In genomic region chr15:60392986-60393811, GRCh38 we compare ENCODE assay signal across 8 cellular contexts. TPM values are rescaled to one million over a fixed set of nuclear protein-coding genes. Genes with fewer than 3 reads are reported as not detected.
DNase-seq lines count a peak whose midpoint lies in the region; ATAC-seq and TF ChIP-seq lines count a peak whose summit lies in the region.

No MANE protein-coding gene starts in this region.

- no peak overlapping the region for H3K23ac ChIP-seq in H9 (ENCODE audit: insufficient read length, low read depth, low read length)

- peaks cover 21% of the 10 kb centered on the region; the same call in 1 of the 2 replicates for H3K4me1 ChIP-seq in H9 (ENCODE audit: insufficient read depth, low read length)
- peaks cover 0 to 14% of the 10 kb centered on the region in 2 donors for H3K4me1 ChIP-seq in esophagus (ENCODE audit: control insufficient read depth in 2 of 2, insufficient read depth in 2 of 2, low read length in 1 of 2)

- no peak overlapping the region for H3K27ac ChIP-seq in H9 (ENCODE audit: insufficient read length, low read depth, low read length)
- H3K27ac ChIP-seq in RWPE1: peak overlapping the region; percentile 99
- H3K27ac ChIP-seq in esophagus (ENCODE audit: low read depth in 2 of 2, low read length in 1 of 2): peak overlapping the region; percentile 99

- H3K14ac ChIP-seq in H9 (ENCODE audit: insufficient read depth, low read length): peak overlapping the region; percentile 16; the same call in 1 of the 2 replicates

- H3K9me3 ChIP-seq in H9 (ENCODE audit: control insufficient read depth, low read depth, low read length): no peaks in the 10 kb centered on the region
- H3K9me3 ChIP-seq in esophagus (ENCODE audit: control insufficient read depth in 2 of 2, insufficient read depth in 1 of 2, low read depth in 1 of 2, low read length in 1 of 2): no peaks in the 10 kb centered on the region

- H3K9ac ChIP-seq in H9 (ENCODE audit: extremely low read depth, insufficient read length, low read length): no peak overlapping the region

- WGBS in H9 (ENCODE audit: extremely low coverage, insufficient read length, low lambda C conversion rate): no CpG with 5 or more reads among the region's 9 CpGs
- WGBS in esophagus, 2 donors: 19 to 27% methylated on average over 9 of the region's 9 CpGs

- peak; percentile 76 for DNase-seq in AG08395 (ENCODE audit: low spot score)
- no peak for DNase-seq in H9
- DNase-seq in RWPE1 (ENCODE audit: low spot score): peak; percentile 93
- DNase-seq in non-pigmented ciliary epithelial cell (ENCODE audit: low read depth): peak; percentile 97
- no peak for DNase-seq in NK-92 treated with Interleukin-12 subunit alpha and Interleukin-12 subunit beta, amount 100 ng/mL, for 24 hours (lab: John Stamatoyannopoulos, UW)

- H3K4me3 ChIP-seq in esophagus (ENCODE audit: low read depth in 1 of 2, low read length in 2 of 2): peak overlapping the region in 1 of 2 donors; percentile 73

- no peak overlapping the region for H2BK5ac ChIP-seq in H9 (ENCODE audit: insufficient read length, low read length)

- H2BK20ac ChIP-seq in H9 (ENCODE audit: low read depth, low read length, poor library complexity, severe bottlenecking): no peak overlapping the region

- H2BK120ac ChIP-seq in H9 (ENCODE audit: low read depth, low read length, poor library complexity, severe bottlenecking): no peak overlapping the region

- peak overlapping the region; percentile 15 for H3K18ac ChIP-seq in H9 (ENCODE audit: insufficient read length, low read depth, low read length)

- peaks cover 0 to 6% (median 3%) of the 10 kb centered on the region in 3 experiments; a peak in 2 of 7 replicates for H3K36me3 Mint-ChIP-seq in H9 (ENCODE audit: insufficient read depth in 1 of 3, low read depth in 3 of 3)

- H2AFZ ChIP-seq in H9 (ENCODE audit: low read length): no peak overlapping the region

- H3K56ac ChIP-seq in H9 (ENCODE audit: insufficient read length, low read depth, low read length): no peak overlapping the region

- H3K27ac Mint-ChIP-seq in H9: 0 out of 7 replicates have a peak overlapping the region, but pooled peaks of 1 of the 3 experiments have one; percentile 4

- no peak overlapping the region; the same call in 1 of the 2 replicates for H3K4ac ChIP-seq in H9 (ENCODE audit: low read depth, low read length)

- no peak for ATAC-seq in HG02678 (IDR thresholded peaks at IDR 0.05; ENCODE audit: unreplicated experiment)
- no peak for ATAC-seq in activated CD4-positive, CD25-positive, alpha-beta regulatory T cell treated with anti-CD3 and anti-CD28 coated beads, Interleukin-2, amount 50 U/mL, for 24 hours

- H3K4me3 Mint-ChIP-seq in H9: no peak overlapping the region

- TF ChIP-seq CTCF in H9 (conservative IDR thresholded peaks at IDR 0.05): no peak
- TF ChIP-seq CTCF in RWPE1 (conservative IDR thresholded peaks at IDR 0.05; ENCODE audit: low read depth): no peak

- peak overlapping the region; percentile 58 for H4K91ac ChIP-seq in H9 (ENCODE audit: insufficient read length, low read depth, low read length)

- no peak overlapping the region for H4K5ac ChIP-seq in H9 (ENCODE audit: insufficient read length, low read depth, low read length)

- H2BK15ac ChIP-seq in H9 (ENCODE audit: low read depth, low read length): no peak overlapping the region

- peaks cover 9% of the 10 kb centered on the region; the same call in 1 of the 2 replicates for H3K79me2 ChIP-seq in H9 (ENCODE audit: insufficient read depth, low read length)

- H3K4me1 Mint-ChIP-seq in H9: peaks cover 56 to 59% of the 10 kb centered on the region in 2 experiments

- H2BK12ac ChIP-seq in H9 (ENCODE audit: insufficient read length, low read depth, low read length): no peak overlapping the region

- no peak overlapping the region for H2AK5ac ChIP-seq in H9 (ENCODE audit: insufficient read length, low read length)

- H3K27me3 ChIP-seq in H9 (ENCODE audit: insufficient read depth, low read length) (peaks cover 1% of the 10 kb centered on the region; the same call in 1 of the 2 replicates), esophagus (ENCODE audit: control insufficient read depth in 1 of 2, insufficient read depth in 2 of 2, low read length in 2 of 2) (no peaks in the 10 kb centered on the region)

- H3K79me1 ChIP-seq in H9 (ENCODE audit: insufficient read depth, low read depth, low read length, poor library complexity, severe bottlenecking): no peaks in the 10 kb centered on the region

- CTCF ChIA-PET in RWPE1 (lab: Yijun Ruan, JAX): interaction anchor here (0.7 to 1.6 kb wide), 2 partner anchors 51 to 52 kb away, joined by 6 to 7 read pairs; no protein-coding TSS in a partner anchor

- POLR2A ChIA-PET in RWPE1 (lab: Yijun Ruan, JAX; ENCODE audit: low non-redundant PET): no interaction called here

- no peak overlapping the region for H4K8ac ChIP-seq in H9 (replicated peaks; ENCODE audit: insufficient read length, low read depth, low read length)

- no peaks in the 10 kb centered on the region for H4K20me1 ChIP-seq in H9 (ENCODE audit: control insufficient read depth, insufficient read depth, insufficient read length)

- H3K27me3 Mint-ChIP-seq in H9 (ENCODE audit: low read depth): peaks cover 24% of the 10 kb centered on the region

- peak overlapping the region; percentile 2 for H3T11ph ChIP-seq in H9 (ENCODE audit: low read length)

- peaks cover 9% of the 10 kb centered on the region for H3K23me2 ChIP-seq in H9 (ENCODE audit: insufficient read length, low read depth, low read length, poor library complexity, severe bottlenecking)

- H3K4me2 ChIP-seq in H9 (ENCODE audit: insufficient read depth, insufficient read length, low read length): no peak overlapping the region

- H3K36me3 ChIP-seq in esophagus (ENCODE audit: control insufficient read depth in 2 of 2, insufficient read depth in 2 of 2, low read length in 1 of 2): peaks cover 0 to 5% of the 10 kb centered on the region in 2 donors

- no peaks in the 10 kb centered on the region; a peak in 1 of 5 replicates for H3K9me3 Mint-ChIP-seq in H9

RNA-seq across cellular contexts. Expression of gene ANXA2, which starts 4.6 kb away (rescaled TPM):
- total RNA-seq in H9 (2021): 126 and 127 TPM in 2 replicates
- 1,000 to 10,000 TPM; 1,972 to 2,098 TPM for polyA plus RNA-seq in esophagus

Comparison
In these comparisons a context has a peak if more than half of its experiments do, and no peak if none do; other contexts are left out.
1. DNase-seq: peak in AG08395 (single experiment), RWPE1 (single experiment) and non-pigmented ciliary epithelial cell (single experiment); none in H9 (single experiment) and NK-92 treated with Interleukin-12 subunit alpha and Interleukin-12 subunit beta, amount 100 ng/mL, for 24 hours (single experiment).